ENCODE assay signal across 25 cellular contexts in the genomic region with DNA sequence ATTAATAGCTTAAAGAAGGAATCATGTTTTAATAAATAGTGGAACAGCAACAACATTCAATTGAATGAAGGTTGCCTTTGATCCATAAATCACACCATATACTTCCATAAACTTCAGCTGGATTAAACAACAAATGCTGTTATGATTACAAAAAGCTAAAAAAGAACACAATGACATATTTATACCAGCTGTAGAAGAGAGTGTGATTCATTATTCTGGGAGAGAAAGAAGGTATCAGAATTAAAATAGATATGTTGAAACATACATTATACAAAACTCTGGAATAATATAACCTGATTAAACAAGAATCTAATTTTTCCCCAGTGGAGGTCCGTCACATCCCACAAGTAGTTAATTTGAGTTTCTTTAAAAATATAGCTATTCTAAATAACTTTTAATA. TPM values are rescaled to one million over a fixed set of nuclear protein-coding genes. Genes with fewer than 3 reads are reported as not detected.
DNase-seq lines count a peak whose midpoint lies in the region; ATAC-seq and TF ChIP-seq lines count a peak whose summit lies in the region.
"Had no signal": no experiment of that assay in that cellular context is flagged by ENCODE, and none has a peak within 500 bp of the region (broad histone marks: within the 10 kb centered on the region; RNA-seq: fewer than 3 reads in every experiment).

No MANE protein-coding gene starts in this region.

- H3K27ac Mint-ChIP-seq in stimulated activated naive B cell treated with anti-CD40 and anti-IgM and Interleukin-4, amounts not matched to agents 10 μg/mL and 1 μg/mL and 100 μg/mL, for 72 hours, result no peak overlapping the region
- H3K27ac Mint-ChIP-seq: activated CD4-positive, alpha-beta memory T cell treated with anti-CD3 and anti-CD28 coated beads, Interleukin-2, amount 10 ng/mL, durations not matched to agents 7 days and 5 days; neural progenitor cell had no signal

- H3K4me3 Mint-ChIP-seq in stimulated activated naive B cell treated with anti-CD40 and anti-IgM and Interleukin-4, amounts not matched to agents 10 μg/mL and 1 μg/mL and 100 μg/mL, for 72 hours, result no peak overlapping the region
- H3K4me3 Mint-ChIP-seq: activated CD4-positive, alpha-beta memory T cell treated with anti-CD3 and anti-CD28 coated beads, Interleukin-2, amount 10 ng/mL, durations not matched to agents 7 days and 5 days; neural progenitor cell had no signal

- H3K9me3 ChIP-seq in SK-N-MC (ENCODE audit: low read depth, low read length) (0 out of 2 replicates have a peak, but pooled peaks cover 2% of the 10 kb centered on the region), suprapubic skin (no peaks in the 10 kb centered on the region)
- H3K9me3 ChIP-seq: adrenal gland, HAP-1, prostate gland had no signal

- H3K27ac ChIP-seq in SK-N-MC, result peak overlapping the region; percentile 82
- H3K27ac ChIP-seq in suprapubic skin, result peak overlapping the region; percentile 68
- H3K27ac ChIP-seq: adrenal gland, neural progenitor cell had no signal

- H3K4me3 ChIP-seq in SK-N-MC, result peak overlapping the region; percentile 44
- no peak overlapping the region for H3K4me3 ChIP-seq in suprapubic skin
- H3K4me3 ChIP-seq: adrenal gland, HAP-1, neural progenitor cell, prostate gland had no signal

- DNase-seq in ELR (ENCODE audit: low read depth), result peak; percentile 3
- no peak for DNase-seq in SK-N-MC (ENCODE audit: low read depth, low spot score)
- DNase-seq in fibroblast of peridontal ligament (ENCODE audit: extremely low read depth), result peak; percentile 33
- no peak for DNase-seq in suprapubic skin (ENCODE audit: low spot score in 2 of 2)
- no peak for DNase-seq in stimulated activated CD4-positive, alpha-beta T cell treated with anti-CD3 and anti-CD28 coated beads, Interleukin-4, amount 100 ng/mL, for 24 hours
- DNase-seq in stimulated activated CD4-positive, alpha-beta T cell treated with anti-CD3 and anti-CD28 coated beads, Interleukin-2, amount 100 ng/mL, for 48 hours, result no peak
- no peak for DNase-seq in kidney tubule cell (ENCODE audit: low spot score)
- no peak for DNase-seq in stimulated activated naive B cell treated with anti-CD40 and anti-IgM and Interleukin-4, amounts not matched to agents 10 μg/mL and 1 μg/mL and 100 μg/mL, for 72 hours
- DNase-seq: activated CD4-positive, alpha-beta memory T cell treated with anti-CD3 and anti-CD28 coated beads, Interleukin-2, amount 10 ng/mL, durations not matched to agents 7 days and 5 days; activated CD4-positive, CD25-positive, alpha-beta regulatory T cell; activated gamma-delta T cell treated with Interleukin-2 at 50 U/mL for 16 hours; activated T-cell treated with anti-CD3 and anti-CD28 coated beads for 4 hours; effector CD4-positive, alpha-beta T cell; head of caudate nucleus; left ventricle myocardium superior; NCI-H1417; NCI-H2107; NCI-H510A; small intestine; stimulated activated CD4-positive, alpha-beta T cell treated with anti-CD3 and anti-CD28 coated beads, Interleukin-4, amount 100 ng/mL, for 1 hour; T1000 had no signal

- no peaks in the 10 kb centered on the region for H3K36me3 Mint-ChIP-seq in stimulated activated naive B cell treated with anti-CD40 and anti-IgM and Interleukin-4, amounts not matched to agents 10 μg/mL and 1 μg/mL and 100 μg/mL, for 72 hours
- H3K36me3 Mint-ChIP-seq: neural progenitor cell had no signal

- no peaks in the 10 kb centered on the region for H3K9me3 Mint-ChIP-seq in stimulated activated naive B cell treated with anti-CD40 and anti-IgM and Interleukin-4, amounts not matched to agents 10 μg/mL and 1 μg/mL and 100 μg/mL, for 72 hours
- H3K9me3 Mint-ChIP-seq: activated CD4-positive, alpha-beta memory T cell treated with anti-CD3 and anti-CD28 coated beads, Interleukin-2, amount 10 ng/mL, durations not matched to agents 7 days and 5 days; neural progenitor cell had no signal

- H3K36me3 ChIP-seq in SK-N-MC (ENCODE audit: insufficient read depth, low read length), result no peaks in the 10 kb centered on the region
- H3K36me3 ChIP-seq in suprapubic skin, result no peaks in the 10 kb centered on the region
- H3K36me3 ChIP-seq: adrenal gland, HAP-1, neural progenitor cell, prostate gland had no signal

- 55% methylated on average over 1 of the region's 1 CpG for WGBS in suprapubic skin

- H3K4me1 ChIP-seq in suprapubic skin, result peaks cover 20% of the 10 kb centered on the region
- H3K4me1 ChIP-seq: neural progenitor cell, prostate gland had no signal

- no peak for TF ChIP-seq POLR2A in suprapubic skin (IDR thresholded peaks at IDR 0.05)

- peaks cover 0 to 5% of the 10 kb centered on the region in 2 donors for H3K27me3 Mint-ChIP-seq in stimulated activated naive B cell treated with anti-CD40 and anti-IgM and Interleukin-4, amounts not matched to agents 10 μg/mL and 1 μg/mL and 100 μg/mL, for 72 hours

- TF ChIP-seq CTCF in suprapubic skin (IDR thresholded peaks at IDR 0.05), result no peak

- TF ChIP-seq EP300 in suprapubic skin (IDR thresholded peaks at IDR 0.05), result no peak

- H3K9ac ChIP-seq in SK-N-MC (ENCODE audit: insufficient read length), result peak overlapping the region; percentile 29
- H3K9ac ChIP-seq: neural progenitor cell had no signal

- no peak for ATAC-seq in stimulated activated naive B cell treated with anti-CD40 and anti-IgM and Interleukin-4, amounts not matched to agents 10 μg/mL and 1 μg/mL and 100 μg/mL, for 72 hours (replicated peaks)

- peaks cover 6 to 13% of the 10 kb centered on the region in 2 donors for H3K4me1 Mint-ChIP-seq in stimulated activated naive B cell treated with anti-CD40 and anti-IgM and Interleukin-4, amounts not matched to agents 10 μg/mL and 1 μg/mL and 100 μg/mL, for 72 hours
- H3K4me1 Mint-ChIP-seq: activated CD4-positive, alpha-beta memory T cell treated with anti-CD3 and anti-CD28 coated beads, Interleukin-2, amount 10 ng/mL, durations not matched to agents 7 days and 5 days; neural progenitor cell had no signal

- H3K27me3 ChIP-seq in suprapubic skin, result no peaks in the 10 kb centered on the region
- H3K27me3 ChIP-seq: adrenal gland had no signal

RNA-seq across cellular contexts. Expression of a gene that starts 7.5 kb away (rescaled TPM):
- total RNA-seq in suprapubic skin, result 1 to 10 TPM; 3.1 to 6.4 (median 4.0) TPM

Comparison
In these comparisons a context has a peak if more than half of its experiments do, and no peak if none do; other contexts are left out.
1. DNase-seq: peak in ELR (single experiment) and fibroblast of peridontal ligament (single experiment); none in SK-N-MC (single experiment), suprapubic skin (0 of 2), stimulated activated CD4-positive, alpha-beta T cell treated with anti-CD3 and anti-CD28 coated beads, Interleukin-4, amount 100 ng/mL, for 24 hours (single experiment), stimulated activated CD4-positive, alpha-beta T cell treated with anti-CD3 and anti-CD28 coated beads, Interleukin-2, amount 100 ng/mL, for 48 hours (0 of 2), kidney tubule cell (single experiment) and stimulated activated naive B cell treated with anti-CD40 and anti-IgM and Interleukin-4, amounts not matched to agents 10 μg/mL and 1 μg/mL and 100 μg/mL, for 72 hours (single experiment).